ENCODE assay signal across 14 cellular contexts in the genomic region with DNA sequence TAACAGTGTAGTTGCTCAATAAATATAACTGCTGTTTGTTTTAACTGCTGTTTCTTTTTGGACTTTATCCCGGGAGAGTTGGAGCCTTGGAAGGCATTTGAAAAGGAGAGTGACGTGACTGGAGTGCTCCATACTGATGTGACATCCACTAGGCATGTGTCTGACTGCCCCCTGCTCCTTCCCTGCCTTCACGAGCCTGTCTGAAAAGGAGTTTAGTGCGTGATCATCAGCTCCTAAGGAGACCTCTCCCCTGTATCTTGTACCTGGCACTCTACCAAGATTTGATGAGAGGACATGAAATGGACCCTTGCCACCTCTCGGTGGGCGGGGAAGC. TPM values are rescaled to one million over a fixed set of nuclear protein-coding genes. Genes with fewer than 3 reads are reported as not detected.
A peak's percentile ranks its signal among the peaks of the same experiment; 100 is the strongest.
DNase-seq lines count a peak whose midpoint lies in the region; ATAC-seq and TF ChIP-seq lines count a peak whose summit lies in the region.
"Had no signal": no experiment of that assay in that cellular context is flagged by ENCODE, and none has a peak within 500 bp of the region (broad histone marks: within the 10 kb centered on the region; RNA-seq: fewer than 3 reads in every experiment).

No MANE protein-coding gene starts in this region.

- TF ChIP-seq CTCF in cardiac fibroblast (IDR thresholded peaks at IDR 0.05; ENCODE audit: low read depth, low read length) = no peak
- TF ChIP-seq CTCF in right lobe of liver (IDR thresholded peaks at IDR 0.05) = no peak
- TF ChIP-seq CTCF in thyroid gland (IDR thresholded peaks at IDR 0.05) = no peak

- peak; percentile 18 for DNase-seq in LHCN-M2 (ENCODE audit: low read depth)
- DNase-seq in cardiac fibroblast (ENCODE audit: low read depth in 2 of 2) = peak; percentile 65 to 73
- no peak for DNase-seq in right lobe of liver
- DNase-seq in thyroid gland = no peak
- DNase-seq in amygdala (lab: John Stamatoyannopoulos, UW) = no peak
- DNase-seq in RKO (ENCODE audit: low spot score) = no peak
- DNase-seq: activated T-cell treated with anti-CD3 and anti-CD28 coated beads, Interleukin-2, amount 50 U/mL, for 1 hour; DMS153; NCI-H1092; NCI-H510A had no signal

- ATAC-seq in right lobe of liver (peak; percentile 22 to 57 (median 40)), GM18907 (IDR thresholded peaks at IDR 0.05; ENCODE audit: unreplicated experiment) (no peak), GM21423 (IDR thresholded peaks at IDR 0.05; ENCODE audit: unreplicated experiment) (no peak)
- ATAC-seq: stimulated activated memory B cell treated with anti-CD40 and anti-IgM and Interleukin-4, amounts not matched to agents 10 μg/mL and 1 μg/mL and 100 μg/mL, for 72 hours had no signal

- H3K36me3 ChIP-seq in right lobe of liver (peaks cover 0 to 13% (median 3%) of the 10 kb centered on the region in 4 donors), thyroid gland (peaks cover 9 to 23% of the 10 kb centered on the region in 2 donors)

- H3K4me3 ChIP-seq in cardiac fibroblast (replicated peaks in 1 of 2; ENCODE audit: low read depth in 2 of 2, low read length in 2 of 2) = no peak overlapping the region
- H3K4me3 ChIP-seq in right lobe of liver = no peak overlapping the region
- H3K4me3 ChIP-seq in thyroid gland (replicated peaks in 1 of 3) = no peak overlapping the region

- intact Hi-C loops in right lobe of liver (cut with DNase I) (no loop called here), thyroid gland (cut with DNase I) (no loop called here)

- peaks cover under 1 to 97% (median 56%) of the 10 kb centered on the region in 4 donors for H3K4me1 ChIP-seq in right lobe of liver
- peaks cover 97 to 100% of the 10 kb centered on the region in 2 donors for H3K4me1 ChIP-seq in thyroid gland

- no peak for TF ChIP-seq POLR2A in right lobe of liver (IDR thresholded peaks at IDR 0.05)
- TF ChIP-seq POLR2A in thyroid gland (IDR thresholded peaks at IDR 0.05) = peak in 1 of 2 donors; percentile 18

- H3K27ac ChIP-seq in right lobe of liver (peak overlapping the region; percentile 66 to 73 (median 72)), thyroid gland (peak overlapping the region; percentile 92 to 97 (median 97))

- 18% methylated on average over 4 of the region's 6 CpGs for WGBS in right lobe of liver (ENCODE audit: insufficient coverage, low coverage, low lambda C conversion rate, missing lambda C conversion rate)
- WGBS in thyroid gland, 2 donors = 55 to 60% methylated on average over 6 of the region's 6 CpGs

- H3K9me3 ChIP-seq in right lobe of liver = no peaks in the 10 kb centered on the region
- no peaks in the 10 kb centered on the region for H3K9me3 ChIP-seq in thyroid gland

- H3K27me3 ChIP-seq in right lobe of liver = no peaks in the 10 kb centered on the region
- no peaks in the 10 kb centered on the region for H3K27me3 ChIP-seq in thyroid gland

RNA-seq across cellular contexts. Expression of gene ZBTB16, which starts 22.9 kb away (rescaled TPM):
- total RNA-seq in LHCN-M2 (2014; rRNA removed) (3.1 and 4.3 TPM in 2 replicates), right lobe of liver (100 to 1,000 TPM in 2 of 6 experiments, 10 to 100 TPM in 4; 13.1 to 205 (median 52.2) TPM), thyroid gland (100 to 1,000 TPM; 157 to 385 (median 177) TPM)
- 1.1 TPM for polyA plus RNA-seq in LHCN-M2 (2012)
- total RNA-seq: fibroblast of lung had no signal
- polyA plus RNA-seq: fibroblast of lung had no signal

Comparison
In these comparisons a context has a peak if more than half of its experiments do, and no peak if none do; other contexts are left out.
1. DNase-seq: peak in LHCN-M2 (single experiment) and cardiac fibroblast (2 of 2); none in right lobe of liver (0 of 3), thyroid gland (0 of 2), amygdala (0 of 56) and RKO (single experiment).
2. ATAC-seq: peak in right lobe of liver (4 of 4); none in GM18907 (single experiment) and GM21423 (single experiment).